Comparison of ENCODE assay signal across 9 cellular contexts in genomic region chr14:85415015-85415712, GRCh38.
DNase-seq lines count a peak whose midpoint lies in the region; ATAC-seq and TF ChIP-seq lines count a peak whose summit lies in the region.
"Had no signal": no experiment of that assay in that cellular context is flagged by ENCODE, and none has a peak within 500 bp of the region (broad histone marks: within the 10 kb centered on the region; RNA-seq: fewer than 3 reads in every experiment).

No MANE protein-coding gene starts in this region.

- peak; percentile 77 for DNase-seq in GM04503 (ENCODE audit: low read depth)
- peak; percentile 93 for DNase-seq in RPMI7951 (ENCODE audit: low read depth)
- DNase-seq in fibroblast of the conjunctiva (ENCODE audit: low read depth) = peak; percentile 94
- peak in 1 of 2 donors; percentile 20 for DNase-seq in psoas muscle
- DNase-seq in activated CD4-positive, CD25-positive, alpha-beta regulatory T cell (lab: John Stamatoyannopoulos, UW) = no peak
- DNase-seq in effector memory CD4-positive, alpha-beta T cell = no peak
- no peak for DNase-seq in GDM1 (lab: John Stamatoyannopoulos, UW)
- DNase-seq: activated CD4-positive, alpha-beta memory T cell treated with anti-CD3 and anti-CD28 coated beads, Interleukin-2, amount 10 ng/mL, durations not matched to agents 7 days and 5 days had no signal

- H3K9me3 ChIP-seq in psoas muscle = no peaks in the 10 kb centered on the region
- H3K9me3 ChIP-seq in effector memory CD4-positive, alpha-beta T cell (ENCODE audit: control insufficient read depth, low read length) = no peaks in the 10 kb centered on the region

- 62 to 67% (median 62%) methylated on average over 13 of the region's 13 CpGs for WGBS in psoas muscle, 3 donors

- H3K4me3 ChIP-seq in psoas muscle = no peak overlapping the region
- no peak overlapping the region for H3K4me3 ChIP-seq in effector memory CD4-positive, alpha-beta T cell (ENCODE audit: insufficient read depth, low read depth, low read length, poor library complexity, severe bottlenecking)

- H3K27me3 ChIP-seq in psoas muscle (ENCODE audit: insufficient read depth in 3 of 3, low read length in 2 of 3) = no peaks in the 10 kb centered on the region
- no peaks in the 10 kb centered on the region for H3K27me3 ChIP-seq in effector memory CD4-positive, alpha-beta T cell (replicated peaks; ENCODE audit: control insufficient read depth, insufficient read depth, low read length, poor library complexity, severe bottlenecking)

- no peak for TF ChIP-seq CTCF in psoas muscle (IDR thresholded peaks at IDR 0.05)

- H3K4me1 ChIP-seq in psoas muscle = no peaks in the 10 kb centered on the region
- no peaks in the 10 kb centered on the region for H3K4me1 ChIP-seq in effector memory CD4-positive, alpha-beta T cell (ENCODE audit: control insufficient read depth, insufficient read depth, low read length, poor library complexity, severe bottlenecking)

- intact Hi-C loops in psoas muscle (cut with DNase I) = no loop called here

- ATAC-seq in psoas muscle (peak; percentile 54 to 84 (median 76)), GM18861 (IDR thresholded peaks at IDR 0.05; ENCODE audit: unreplicated experiment) (no peak)

- no peak overlapping the region for H3K27ac ChIP-seq in psoas muscle
- no peak overlapping the region for H3K27ac ChIP-seq in effector memory CD4-positive, alpha-beta T cell (ENCODE audit: insufficient read depth, low read length, poor library complexity, severe bottlenecking)

- H3K36me3 ChIP-seq in psoas muscle (ENCODE audit: insufficient read depth in 1 of 2, low read depth in 1 of 2) = no peaks in the 10 kb centered on the region
- no peaks in the 10 kb centered on the region for H3K36me3 ChIP-seq in effector memory CD4-positive, alpha-beta T cell (ENCODE audit: control insufficient read depth, insufficient read depth, low read length)

Comparison
In these comparisons a context has a peak if more than half of its experiments do, and no peak if none do; other contexts are left out.
1. DNase-seq: peak in GM04503 (single experiment), RPMI7951 (single experiment) and fibroblast of the conjunctiva (single experiment); none in activated CD4-positive, CD25-positive, alpha-beta regulatory T cell (0 of 4), effector memory CD4-positive, alpha-beta T cell (0 of 3) and GDM1 (single experiment).